26 cellular contexts compared by ENCODE assay signal in the genomic region with DNA sequence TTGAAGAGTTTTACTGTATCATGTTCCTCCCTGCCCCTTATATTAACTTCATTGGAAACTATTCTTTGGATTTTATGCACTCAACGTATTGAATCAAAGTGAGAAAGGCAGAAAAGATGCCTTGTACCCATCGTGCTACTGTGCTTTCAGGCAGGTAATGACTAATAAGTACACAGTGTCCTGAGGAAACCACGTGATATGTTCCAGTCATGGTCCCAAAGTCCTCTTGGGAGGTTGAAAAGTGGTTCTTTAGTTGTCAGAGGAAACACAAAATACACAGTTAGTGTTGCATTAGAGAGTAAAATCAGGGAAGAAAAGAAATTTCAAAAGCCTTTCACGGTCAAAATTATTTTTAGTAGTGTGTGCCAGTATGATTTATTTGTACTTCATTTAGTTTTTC.
A peak's percentile ranks its signal among the peaks of the same experiment; 100 is the strongest.
DNase-seq lines count a peak whose midpoint lies in the region; ATAC-seq, FAIRE-seq and TF ChIP-seq lines count a peak whose summit lies in the region.
"Had no signal": no experiment of that assay in that cellular context is flagged by ENCODE, and none has a peak within 500 bp of the region (broad histone marks: within the 10 kb centered on the region; RNA-seq: fewer than 3 reads in every experiment).

No MANE protein-coding gene starts in this region.

- no peaks in the 10 kb centered on the region for H3K9me3 Mint-ChIP-seq in MCF 10A (ENCODE audit: unreplicated experiment)

- CTCF ChIA-PET in MCF 10A (lab: Yijun Ruan, JAX), result no interaction called here

- H3K27me3 Mint-ChIP-seq in MCF 10A (ENCODE audit: insufficient read depth, unreplicated experiment), result no peaks in the 10 kb centered on the region
- H3K27me3 Mint-ChIP-seq: CD4-positive, CD25-positive, alpha-beta regulatory T cell had no signal

- H3K27me3 ChIP-seq in breast epithelium, result no peaks in the 10 kb centered on the region
- H3K27me3 ChIP-seq in liver (ENCODE audit: control insufficient read depth in 4 of 4, insufficient read depth in 4 of 4, low read length in 3 of 4), result no peaks in the 10 kb centered on the region
- no peaks in the 10 kb centered on the region for H3K27me3 ChIP-seq in upper lobe of right lung
- no peaks in the 10 kb centered on the region for H3K27me3 ChIP-seq in right cardiac atrium (ENCODE audit: control insufficient read depth, insufficient read depth)
- H3K27me3 ChIP-seq: BE2C, SJSA1 had no signal

- H3K4me3 ChIP-seq in breast epithelium (no peak overlapping the region), epithelial cell of proximal tubule (ENCODE audit: low read depth, low read length) (no peak overlapping the region), liver (ENCODE audit: low read depth in 1 of 3, low read length in 3 of 3) (no peak overlapping the region), upper lobe of right lung (no peak overlapping the region), right cardiac atrium (ENCODE audit: low read length) (no peak overlapping the region), kidney (ENCODE audit: low read length in 2 of 2) (no peak overlapping the region)
- H3K4me3 ChIP-seq: GM12878, PC-9, SJSA1 had no signal

- H3K27ac ChIP-seq in breast epithelium, result no peak overlapping the region
- no peak overlapping the region for H3K27ac ChIP-seq in liver (ENCODE audit: low read depth in 1 of 2, low read length in 2 of 2)
- H3K27ac ChIP-seq in upper lobe of right lung, result no peak overlapping the region
- no peak overlapping the region for H3K27ac ChIP-seq in right cardiac atrium (ENCODE audit: low read length)
- no peak overlapping the region for H3K27ac ChIP-seq in kidney (ENCODE audit: low read depth in 2 of 2, low read length in 2 of 2)
- H3K27ac ChIP-seq: PC-9, SJSA1 had no signal

- peaks cover 12% of the 10 kb centered on the region for H3K4me1 Mint-ChIP-seq in MCF 10A (ENCODE audit: insufficient read depth, unreplicated experiment)
- H3K4me1 Mint-ChIP-seq: CD4-positive, CD25-positive, alpha-beta regulatory T cell had no signal

- peak; percentile 24 for DNase-seq in MCF 10A (ENCODE audit: unreplicated experiment)
- DNase-seq in breast epithelium (ENCODE audit: low spot score in 2 of 2), result no peak
- peak; percentile 37 for DNase-seq in epithelial cell of proximal tubule (ENCODE audit: low read depth)
- DNase-seq in upper lobe of right lung, result no peak
- DNase-seq in right cardiac atrium, result no peak
- no peak for DNase-seq in NCI-H1694 (lab: John Stamatoyannopoulos, UW)
- DNase-seq in kidney, result no peak
- DNase-seq: 8988T; BE2C; CD4-positive, CD25-positive, alpha-beta regulatory T cell; COR-L47; DMS 273 treated with DMSO at 0.1 percent for 48 hours; EL; KBM-7; MV-4-11; NCI-H187; NCI-H2107; NCI-H2227 treated with DMSO at 0.1 percent for 48 hours; NCI-H510A treated with DMSO at 0.1 percent for 48 hours; NCI-H774; PC-9 had no signal

- H3K9ac ChIP-seq in liver (ENCODE audit: low read depth in 1 of 2, low read length in 2 of 2), result no peak overlapping the region
- H3K9ac ChIP-seq in kidney (ENCODE audit: low read length in 2 of 2), result no peak overlapping the region

- intact Hi-C loops in MCF 10A (cut with micrococcal nuclease) (no loop called here), breast epithelium (cut with DNase I; ENCODE audit: low total_unique reads) (no loop called here), upper lobe of right lung (cut with DNase I) (no loop called here), right cardiac atrium (cut with DNase I) (no loop called here), kidney (cut with DNase I) (no loop called here)

- TF ChIP-seq RAD21 in liver (IDR thresholded peaks at IDR 0.05), result no peak

- 43% methylated on average over 4 of the region's 4 CpGs for whole genome bisulfite sequencing in liver
- 69% methylated on average over 4 of the region's 4 CpGs for WGBS in right cardiac atrium

- H3K4me1 ChIP-seq in breast epithelium (no peaks in the 10 kb centered on the region), liver (ENCODE audit: control insufficient read depth in 4 of 4, insufficient read depth in 4 of 4, low read length in 3 of 4) (no peaks in the 10 kb centered on the region), upper lobe of right lung (no peaks in the 10 kb centered on the region), right cardiac atrium (ENCODE audit: control insufficient read depth, insufficient read depth, low read length) (no peaks in the 10 kb centered on the region), kidney (ENCODE audit: control insufficient read depth in 1 of 2, insufficient read depth in 1 of 2, low read depth in 1 of 2, low read length in 2 of 2) (no peaks in the 10 kb centered on the region)
- H3K4me1 ChIP-seq: BE2C, SJSA1 had no signal

- FAIRE-seq in kidney (lab: Jason Lieb, UNC), result no peak
- FAIRE-seq: GM12878, GM18507, H1 had no signal

- POLR2A ChIA-PET in MCF 10A (lab: Yijun Ruan, JAX), result no interaction called here

- H3K9me3 ChIP-seq in breast epithelium (no peaks in the 10 kb centered on the region), liver (ENCODE audit: control insufficient read depth in 4 of 4, low read length in 3 of 4) (no peaks in the 10 kb centered on the region), upper lobe of right lung (no peaks in the 10 kb centered on the region), right cardiac atrium (ENCODE audit: control insufficient read depth, low read length) (no peaks in the 10 kb centered on the region), kidney (ENCODE audit: control insufficient read depth in 1 of 2, low read length in 2 of 2) (no peaks in the 10 kb centered on the region)
- H3K9me3 ChIP-seq: BE2C, SJSA1 had no signal

- TF ChIP-seq POLR2A in breast epithelium (IDR thresholded peaks at IDR 0.05), result no peak

- no peaks in the 10 kb centered on the region for H3K36me3 ChIP-seq in breast epithelium
- no peaks in the 10 kb centered on the region for H3K36me3 ChIP-seq in liver (ENCODE audit: control insufficient read depth in 4 of 4, insufficient read depth in 3 of 4, low read depth in 1 of 4, low read length in 3 of 4)
- H3K36me3 ChIP-seq in upper lobe of right lung, result no peaks in the 10 kb centered on the region
- H3K36me3 ChIP-seq in kidney (ENCODE audit: control insufficient read depth in 1 of 2, insufficient read depth in 2 of 2, low read length in 2 of 2), result no peaks in the 10 kb centered on the region
- H3K36me3 ChIP-seq: BE2C, SJSA1 had no signal

- no peak for TF ChIP-seq CTCF in MCF 10A (IDR thresholded peaks at IDR 0.05; ENCODE audit: unreplicated experiment)
- no peak for TF ChIP-seq CTCF in breast epithelium (IDR thresholded peaks at IDR 0.05)
- TF ChIP-seq CTCF in epithelial cell of proximal tubule (conservative IDR thresholded peaks at IDR 0.05; ENCODE audit: low read depth, low read length), result no peak
- TF ChIP-seq CTCF in liver (IDR thresholded peaks at IDR 0.05; ENCODE audit: low read depth, low read length, missing input control), result no peak
- no peak for TF ChIP-seq CTCF in upper lobe of right lung (IDR thresholded peaks at IDR 0.05)
- no peak for TF ChIP-seq CTCF in kidney (IDR thresholded peaks at IDR 0.05; ENCODE audit: borderline replicate concordance, extremely low read depth, insufficient read depth)

- no peaks in the 10 kb centered on the region for H3K36me3 Mint-ChIP-seq in MCF 10A (ENCODE audit: insufficient read depth, unreplicated experiment)
- H3K36me3 Mint-ChIP-seq: CD4-positive, CD25-positive, alpha-beta regulatory T cell had no signal

- no TSS peak for BruUV-seq in MCF 10A (replicated peaks; lab: Mats Ljungman, UMichigan)

- no peak overlapping the region for H3K4me3 Mint-ChIP-seq in MCF 10A (ENCODE audit: unreplicated experiment)
- H3K4me3 Mint-ChIP-seq: CD4-positive, CD25-positive, alpha-beta regulatory T cell had no signal

- ATAC-seq in upper lobe of right lung (peak; percentile 74), right cardiac atrium (no peak)
- ATAC-seq: GM12878 had no signal

- H3K27ac Mint-ChIP-seq in MCF 10A (ENCODE audit: low read depth, unreplicated experiment), result peak overlapping the region; percentile 3
- H3K27ac Mint-ChIP-seq: CD4-positive, CD25-positive, alpha-beta regulatory T cell had no signal

TF ChIP-seq in liver, 16 proteins besides CTCF, POLR2A, EP300 and RAD21 (continues in another document):
- TF ChIP-seq GABPA (IDR thresholded peaks at IDR 0.05 in 1 of 2, conservative IDR thresholded peaks at IDR 0.05 in 1 of 2) (no peak), HNF4G (IDR thresholded peaks at IDR 0.05) (no peak), HNF4A (conservative IDR thresholded peaks at IDR 0.05) (peak; percentile 64 to 82), EGR1 (IDR thresholded peaks at IDR 0.05; ENCODE audit: low read depth in 2 of 2) (no peak), NR2F2 (IDR thresholded peaks at IDR 0.05) (no peak), FOXA1 (IDR thresholded peaks at IDR 0.05) (peak; percentile 66), JUND (IDR thresholded peaks at IDR 0.05) (peak in 1 of 2 donors; percentile 56), YY1 (IDR thresholded peaks at IDR 0.05) (peak; percentile 51)
- TF ChIP-seq, protein P1, sequence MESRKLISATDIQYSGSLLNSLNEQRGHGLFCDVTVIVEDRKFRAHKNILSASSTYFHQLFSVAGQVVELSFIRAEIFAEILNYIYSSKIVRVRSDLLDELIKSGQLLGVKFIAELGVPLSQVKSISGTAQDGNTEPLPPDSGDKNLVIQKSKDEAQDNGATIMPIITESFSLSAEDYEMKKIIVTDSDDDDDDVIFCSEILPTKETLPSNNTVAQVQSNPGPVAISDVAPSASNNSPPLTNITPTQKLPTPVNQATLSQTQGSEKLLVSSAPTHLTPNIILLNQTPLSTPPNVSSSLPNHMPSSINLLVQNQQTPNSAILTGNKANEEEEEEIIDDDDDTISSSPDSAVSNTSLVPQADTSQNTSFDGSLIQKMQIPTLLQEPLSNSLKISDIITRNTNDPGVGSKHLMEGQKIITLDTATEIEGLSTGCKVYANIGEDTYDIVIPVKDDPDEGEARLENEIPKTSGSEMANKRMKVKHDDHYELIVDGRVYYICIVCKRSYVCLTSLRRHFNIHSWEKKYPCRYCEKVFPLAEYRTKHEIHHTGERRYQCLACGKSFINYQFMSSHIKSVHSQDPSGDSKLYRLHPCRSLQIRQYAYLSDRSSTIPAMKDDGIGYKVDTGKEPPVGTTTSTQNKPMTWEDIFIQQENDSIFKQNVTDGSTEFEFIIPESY (IDR thresholded peaks at IDR 0.05), result peak; percentile 33

Comparison
In these comparisons a context has a peak if more than half of its experiments do, and no peak if none do; other contexts are left out.
1. DNase-seq: peak in MCF 10A (single experiment) and epithelial cell of proximal tubule (single experiment); none in breast epithelium (0 of 2), upper lobe of right lung (single experiment), right cardiac atrium (0 of 3), NCI-H1694 (single experiment) and kidney (single experiment).